In the genomic region with DNA sequence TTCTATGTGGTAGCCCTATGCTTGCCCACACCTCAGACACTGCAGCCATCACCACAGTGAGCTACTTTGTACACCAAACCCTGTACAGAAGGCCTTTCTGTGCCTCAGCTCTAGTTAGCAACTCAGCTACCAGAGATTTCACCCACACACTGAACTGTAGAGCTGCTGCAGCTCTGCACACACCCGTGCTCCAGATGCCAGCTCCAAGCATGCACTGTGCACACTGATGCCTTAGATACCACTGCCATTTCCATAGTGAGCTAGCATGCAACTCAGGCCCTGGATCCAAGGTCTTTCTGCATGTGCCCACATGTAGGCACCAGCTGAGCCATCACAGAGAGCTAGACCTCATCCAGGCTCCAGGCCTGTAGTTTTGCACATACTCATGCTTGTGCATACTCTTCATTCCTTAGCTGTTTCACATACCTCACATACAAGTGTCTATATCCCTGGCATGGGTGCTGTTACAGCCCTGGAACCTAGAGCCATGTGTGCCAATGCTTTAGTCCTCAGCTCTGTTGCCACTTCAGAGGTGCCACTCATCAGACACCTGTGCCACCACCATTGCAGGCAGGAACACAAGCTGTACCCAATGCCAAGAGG, we compare ENCODE assay signal across 24 cellular contexts.
"Had no signal": no experiment of that assay in that cellular context is flagged by ENCODE, and none has a peak within 500 bp of the region (broad histone marks: within the 10 kb centered on the region; RNA-seq: fewer than 3 reads in every experiment).

No MANE protein-coding gene starts in this region.

- DNase-seq: activated CD4-positive, alpha-beta T cell treated with anti-CD3 and anti-CD28 coated beads for 1 hour; activated CD4-positive, alpha-beta T cell treated with anti-CD3 and anti-CD28 coated beads, Interleukin-2, amount 50 U/mL, for 1 hour; activated CD8-positive, alpha-beta T cell treated with anti-CD3 and anti-CD28 coated beads for 36 hours; activated T-cell treated with anti-CD3 and anti-CD28 coated beads, Interleukin-2, amount 50 U/mL, for 4 hours; cortex of kidney; effector memory CD8-positive, alpha-beta T cell; foreskin fibroblast; heart right ventricle; left ventricle myocardium superior; mammary epithelial cell; midbrain; naive thymus-derived CD4-positive, alpha-beta T cell; pancreas; stimulated activated naive CD4-positive, alpha-beta T cell; T-helper 17 cell; T1000; tibial artery; uterus had no signal

- H3K36me3 ChIP-seq: heart right ventricle, pancreas, prostate gland, suprapubic skin, tibial artery, uterus had no signal

- H3K27me3 ChIP-seq: heart right ventricle, pancreas, suprapubic skin, tibial artery, uterus had no signal

- ATAC-seq: activated CD8-positive, alpha-beta T cell treated with anti-CD3 and anti-CD28 coated beads for 36 hours; activated T-cell treated with anti-CD3 and anti-CD28 coated beads, Interleukin-2, amount 50 U/mL, for 4 hours; activated T-helper 17 cell treated with anti-CD3 and anti-CD28 coated beads, Interleukin-2, amount 50 U/mL, for 72 hours; effector memory CD8-positive, alpha-beta T cell; esophagus mucosa; heart right ventricle; left ventricle myocardium superior; naive thymus-derived CD4-positive, alpha-beta T cell; pancreas; SK-N-SH treated with all-trans-retinoic acid at 6 μM for 48 hours; T-helper 17 cell; WTC11 had no signal

- H3K4me1 ChIP-seq: heart right ventricle, pancreas, prostate gland, suprapubic skin, tibial artery, uterus had no signal

- H3K27ac ChIP-seq: heart right ventricle, pancreas, prostate gland, suprapubic skin, tibial artery, uterus had no signal

- H3K4me3 ChIP-seq: heart right ventricle, pancreas, prostate gland, suprapubic skin, tibial artery, uterus had no signal

- H3K9me3 ChIP-seq: pancreas, prostate gland, uterus had no signal
